15 cellular contexts compared by ENCODE assay signal in genomic region chr18:9741461-9741820, GRCh38. TPM values are rescaled to one million over a fixed set of nuclear protein-coding genes. Genes with fewer than 3 reads are reported as not detected.
DNase-seq lines count a peak whose midpoint lies in the region; ATAC-seq and TF ChIP-seq lines count a peak whose summit lies in the region.
"Had no signal": no experiment of that assay in that cellular context is flagged by ENCODE, and none has a peak within 500 bp of the region (broad histone marks: within the 10 kb centered on the region; RNA-seq: fewer than 3 reads in every experiment).

No MANE protein-coding gene starts in this region.

- H3K23ac ChIP-seq in trophoblast cell (ENCODE audit: low read length): no peak overlapping the region

- H3K36me3 Mint-ChIP-seq in activated naive CD8-positive, alpha-beta T cell treated with anti-CD3 and anti-CD28 coated beads, Interleukin-2, amount 50 U/mL, for 24 hours (ENCODE audit: low read depth): no peaks in the 10 kb centered on the region
- H3K36me3 Mint-ChIP-seq in immature natural killer cell: no peaks in the 10 kb centered on the region
- H3K36me3 Mint-ChIP-seq: activated CD4-positive, alpha-beta memory T cell treated with anti-CD3 and anti-CD28 coated beads for 36 hours had no signal

- TF ChIP-seq EP300 in esophagus muscularis mucosa (IDR thresholded peaks at IDR 0.05): no peak

- H2AK5ac ChIP-seq in trophoblast cell (ENCODE audit: low read length): peak overlapping the region; percentile 72

- peaks cover 17% of the 10 kb centered on the region for H3K79me2 ChIP-seq in trophoblast cell (ENCODE audit: control insufficient read depth, insufficient read depth, low read length, poor library complexity)

- no peaks in the 10 kb centered on the region for H3K9me3 Mint-ChIP-seq in activated naive CD8-positive, alpha-beta T cell treated with anti-CD3 and anti-CD28 coated beads, Interleukin-2, amount 50 U/mL, for 24 hours
- H3K9me3 Mint-ChIP-seq in immature natural killer cell: no peaks in the 10 kb centered on the region
- H3K9me3 Mint-ChIP-seq: activated CD4-positive, alpha-beta memory T cell treated with anti-CD3 and anti-CD28 coated beads for 36 hours; activated T-helper 17 cell treated with anti-CD3 and anti-CD28 coated beads, Interleukin-2, amount 50 U/mL, for 72 hours had no signal

- no peak overlapping the region for H2AFZ ChIP-seq in trophoblast cell (ENCODE audit: insufficient read depth, low read length, poor library complexity)

- intact Hi-C loops in left ventricle myocardium inferior (cut with micrococcal nuclease) (no loop called here), left ventricle myocardium superior (cut with micrococcal nuclease) (no loop called here), esophagus muscularis mucosa (cut with DNase I) (no loop called here)

- no peak for TF ChIP-seq POLR2A in esophagus muscularis mucosa (IDR thresholded peaks at IDR 0.05; ENCODE audit: low read depth)

- no peaks in the 10 kb centered on the region for H3K4me1 Mint-ChIP-seq in activated naive CD8-positive, alpha-beta T cell treated with anti-CD3 and anti-CD28 coated beads, Interleukin-2, amount 50 U/mL, for 24 hours
- H3K4me1 Mint-ChIP-seq in immature natural killer cell: no peaks in the 10 kb centered on the region
- H3K4me1 Mint-ChIP-seq: activated T-helper 17 cell treated with anti-CD3 and anti-CD28 coated beads, Interleukin-2, amount 50 U/mL, for 72 hours had no signal

- no peak for ATAC-seq in left ventricle myocardium superior
- no peak for ATAC-seq in GM21529 (IDR thresholded peaks at IDR 0.05; ENCODE audit: unreplicated experiment)
- no peak for ATAC-seq in activated naive CD8-positive, alpha-beta T cell treated with anti-CD3 and anti-CD28 coated beads, Interleukin-2, amount 50 U/mL, for 24 hours
- ATAC-seq: activated T-helper 17 cell treated with anti-CD3 and anti-CD28 coated beads, Interleukin-2, amount 50 U/mL, for 72 hours had no signal

- H2BK5ac ChIP-seq in trophoblast cell (ENCODE audit: low read depth, low read length, poor library complexity): peak overlapping the region; percentile 60

- peak overlapping the region; percentile 41 for H4K8ac ChIP-seq in trophoblast cell (ENCODE audit: low read depth, low read length)

- TF ChIP-seq CTCF in left ventricle myocardium inferior (IDR thresholded peaks at IDR 0.05; ENCODE audit: borderline replicate concordance): no peak
- no peak for TF ChIP-seq CTCF in esophagus muscularis mucosa (IDR thresholded peaks at IDR 0.05)

- H3K27ac ChIP-seq in left ventricle myocardium inferior (replicated peaks) (peak overlapping the region; percentile 47), esophagus muscularis mucosa (replicated peaks in 1 of 4) (peak overlapping the region; percentile 41 to 58 (median 50)), trophoblast cell (ENCODE audit: low read depth, low read length) (peak overlapping the region; percentile 82), SJCRH30 (no peak overlapping the region)

- no peak for DNase-seq in left ventricle myocardium inferior
- DNase-seq in left ventricle myocardium superior: no peak
- DNase-seq in esophagus muscularis mucosa (ENCODE audit: extremely low spot score): no peak
- no peak for DNase-seq in trophoblast cell
- no peak for DNase-seq in SJCRH30
- DNase-seq in activated naive CD8-positive, alpha-beta T cell treated with anti-CD3 and anti-CD28 coated beads, Interleukin-2, amount 50 U/mL, for 24 hours: no peak
- DNase-seq in immature natural killer cell: no peak
- DNase-seq: activated CD4-positive, alpha-beta memory T cell treated with anti-CD3 and anti-CD28 coated beads for 36 hours; NCI-H2171 treated with DMSO at 0.1 percent for 48 hours; NK-92 treated with Interleukin-12 subunit alpha and Interleukin-12 subunit beta, amount 100 ng/mL, for 24 hours; occipital lobe; stimulated activated CD4-positive, alpha-beta T cell treated with anti-CD3 and anti-CD28 coated beads, Interleukin-15, amount 100 ng/mL, for 24 hours had no signal

- WGBS in esophagus muscularis mucosa: 79% methylated on average over 7 of the region's 7 CpGs
- no CpG with 5 or more reads among the region's 7 CpGs for WGBS in trophoblast cell (ENCODE audit: extremely low coverage, insufficient coverage, insufficient read length)

- H4K91ac ChIP-seq in trophoblast cell (ENCODE audit: low read depth, low read length): peak overlapping the region; percentile 30

- H3K4me3 ChIP-seq in left ventricle myocardium inferior (no peak overlapping the region), esophagus muscularis mucosa (no peak overlapping the region), trophoblast cell (ENCODE audit: low read depth, low read length) (no peak overlapping the region), SJCRH30 (no peak overlapping the region)

- no peaks in the 10 kb centered on the region for H3K9me3 ChIP-seq in left ventricle myocardium inferior (replicated peaks)
- H3K9me3 ChIP-seq in esophagus muscularis mucosa: no peaks in the 10 kb centered on the region
- H3K9me3 ChIP-seq in trophoblast cell (ENCODE audit: insufficient read depth, low read depth, low read length): no peaks in the 10 kb centered on the region
- H3K9me3 ChIP-seq in SJCRH30 (replicated peaks): no peaks in the 10 kb centered on the region

- H3K27ac Mint-ChIP-seq in activated naive CD8-positive, alpha-beta T cell treated with anti-CD3 and anti-CD28 coated beads, Interleukin-2, amount 50 U/mL, for 24 hours: no peak overlapping the region
- no peak overlapping the region for H3K27ac Mint-ChIP-seq in immature natural killer cell
- H3K27ac Mint-ChIP-seq: activated CD4-positive, alpha-beta memory T cell treated with anti-CD3 and anti-CD28 coated beads for 36 hours; activated T-helper 17 cell treated with anti-CD3 and anti-CD28 coated beads, Interleukin-2, amount 50 U/mL, for 72 hours; memory B cell had no signal

- H3K4me1 ChIP-seq in left ventricle myocardium inferior (peaks cover 18% of the 10 kb centered on the region), esophagus muscularis mucosa (peaks cover 12 to 55% (median 39%) of the 10 kb centered on the region in 4 donors), trophoblast cell (ENCODE audit: control insufficient read depth in 1 of 2, insufficient read depth in 2 of 2, low read length in 2 of 2) (peaks cover 23 to 31% of the 10 kb centered on the region in 2 experiments), SJCRH30 (peaks cover 22% of the 10 kb centered on the region)

- no peak overlapping the region for H4K12ac ChIP-seq in trophoblast cell (ENCODE audit: low read depth, low read length)

- H3K4me2 ChIP-seq in trophoblast cell (ENCODE audit: low read length): peak overlapping the region; percentile 17

- H3K4me3 Mint-ChIP-seq in activated naive CD8-positive, alpha-beta T cell treated with anti-CD3 and anti-CD28 coated beads, Interleukin-2, amount 50 U/mL, for 24 hours: no peak overlapping the region
- no peak overlapping the region for H3K4me3 Mint-ChIP-seq in immature natural killer cell
- H3K4me3 Mint-ChIP-seq: activated CD4-positive, alpha-beta memory T cell treated with anti-CD3 and anti-CD28 coated beads for 36 hours; activated T-helper 17 cell treated with anti-CD3 and anti-CD28 coated beads, Interleukin-2, amount 50 U/mL, for 72 hours; memory B cell had no signal

- H2BK120ac ChIP-seq in trophoblast cell (ENCODE audit: insufficient read depth, low read length, poor library complexity): no peak overlapping the region

- H3K36me3 ChIP-seq in left ventricle myocardium inferior (no peaks in the 10 kb centered on the region), esophagus muscularis mucosa (no peaks in the 10 kb centered on the region), trophoblast cell (ENCODE audit: control insufficient read depth in 1 of 2, insufficient read depth in 2 of 2, low read length in 2 of 2) (peaks cover 11 to 16% of the 10 kb centered on the region in 2 experiments), SJCRH30 (no peaks in the 10 kb centered on the region)

- no peak overlapping the region for H3K9ac ChIP-seq in trophoblast cell (ENCODE audit: low read length)

- peaks cover 9% of the 10 kb centered on the region for H3K79me1 ChIP-seq in trophoblast cell (ENCODE audit: low read length)

- H3K27me3 Mint-ChIP-seq in activated naive CD8-positive, alpha-beta T cell treated with anti-CD3 and anti-CD28 coated beads, Interleukin-2, amount 50 U/mL, for 24 hours: peaks cover 14% of the 10 kb centered on the region
- H3K27me3 Mint-ChIP-seq in immature natural killer cell (ENCODE audit: low read depth in 3 of 3): peaks cover 0 to 4% (median 2%) of the 10 kb centered on the region in 3 donors
- H3K27me3 Mint-ChIP-seq: memory B cell had no signal

- peak overlapping the region; percentile 67 for H2BK12ac ChIP-seq in trophoblast cell (ENCODE audit: low read length)

- H3K27me3 ChIP-seq in left ventricle myocardium inferior (ENCODE audit: low read depth) (no peaks in the 10 kb centered on the region), esophagus muscularis mucosa (no peaks in the 10 kb centered on the region), trophoblast cell (ENCODE audit: insufficient read depth, low read length) (no peaks in the 10 kb centered on the region), SJCRH30 (no peaks in the 10 kb centered on the region)

- peak overlapping the region; percentile 89 for H3K18ac ChIP-seq in trophoblast cell (ENCODE audit: low read length)

- peak overlapping the region; percentile 36 for H3K14ac ChIP-seq in trophoblast cell (ENCODE audit: low read length)

- peak overlapping the region; percentile 71 for H3K4ac ChIP-seq in trophoblast cell (ENCODE audit: low read depth, low read length)

RNA-seq across cellular contexts. Expression of gene RAB31, which starts 33.3 kb away (rescaled TPM):
- total RNA-seq in left ventricle myocardium inferior (12.0 TPM), left ventricle myocardium superior (7.6 TPM), esophagus muscularis mucosa (100 to 1,000 TPM in 2 of 4 donors, 10 to 100 TPM in 2; 94.0 to 145 (median 107) TPM)
- polyA plus RNA-seq in trophoblast cell (2013): 287 and 288 TPM in 2 replicates
- total RNA-seq in SJCRH30 (2014; rRNA removed; shearing (Covaris generic)): 7.1 and 8.1 TPM in 2 replicates
- 10 to 100 TPM in 2 of 3 donors, 1 to 10 TPM in 1; 5.3 to 28.0 (median 19.3) TPM for polyA plus RNA-seq in immature natural killer cell
